ENCODE assay signal across 9 cellular contexts in genomic region chr1:27650527-27651175, GRCh38. TPM values are rescaled to one million over a fixed set of nuclear protein-coding genes. Genes with fewer than 3 reads are reported as not detected.
A peak's percentile ranks its signal among the peaks of the same experiment; 100 is the strongest.
DNase-seq lines count a peak whose midpoint lies in the region; ATAC-seq and TF ChIP-seq lines count a peak whose summit lies in the region.
"Had no signal": no experiment of that assay in that cellular context is flagged by ENCODE, and none has a peak within 500 bp of the region (broad histone marks: within the 10 kb centered on the region; RNA-seq: fewer than 3 reads in every experiment).

No MANE protein-coding gene starts in this region.

- H3K9me3 Mint-ChIP-seq in activated naive CD8-positive, alpha-beta T cell treated with anti-CD3 and anti-CD28 coated beads for 36 hours = no peaks in the 10 kb centered on the region
- H3K9me3 Mint-ChIP-seq in glutamatergic neuron (ENCODE audit: unreplicated experiment) = peaks cover 2% of the 10 kb centered on the region
- no peaks in the 10 kb centered on the region for H3K9me3 Mint-ChIP-seq in activated CD4-positive, alpha-beta T cell treated with anti-CD3 and anti-CD28 coated beads, Interleukin-2, amount 10 ng/mL, durations not matched to agents 7 days and 5 days
- H3K9me3 Mint-ChIP-seq: activated naive CD8-positive, alpha-beta T cell treated with anti-CD3 and anti-CD28 coated beads, Interleukin-2, amount 10 ng/mL, durations not matched to agents 7 days and 5 days had no signal

- H3K4me3 ChIP-seq in left lung = no peak overlapping the region

- peak overlapping the region; percentile 50 to 81 for H3K27ac ChIP-seq in left lung

- H3K27me3 Mint-ChIP-seq in activated naive CD8-positive, alpha-beta T cell treated with anti-CD3 and anti-CD28 coated beads for 36 hours = no peaks in the 10 kb centered on the region
- H3K27me3 Mint-ChIP-seq in glutamatergic neuron (ENCODE audit: unreplicated experiment) = no peaks in the 10 kb centered on the region
- no peaks in the 10 kb centered on the region for H3K27me3 Mint-ChIP-seq in activated CD4-positive, alpha-beta T cell treated with anti-CD3 and anti-CD28 coated beads, Interleukin-2, amount 10 ng/mL, durations not matched to agents 7 days and 5 days

- DNase-seq in AG20443 (ENCODE audit: low spot score) = peak; percentile 55
- DNase-seq in HS-27A (ENCODE audit: low read depth) = peak; percentile 45
- no peak for DNase-seq in activated naive CD8-positive, alpha-beta T cell treated with anti-CD3 and anti-CD28 coated beads for 36 hours
- peak in 1 of 2 donors; percentile 5 for DNase-seq in left lung
- no peak for DNase-seq in GDM1 (lab: John Stamatoyannopoulos, UW)
- DNase-seq in glutamatergic neuron = no peak
- no peak for DNase-seq in activated CD4-positive, alpha-beta T cell treated with anti-CD3 and anti-CD28 coated beads, Interleukin-2, amount 10 ng/mL, durations not matched to agents 7 days and 5 days
- DNase-seq in H4 (ENCODE audit: low spot score) = no peak
- DNase-seq: activated naive CD8-positive, alpha-beta T cell treated with anti-CD3 and anti-CD28 coated beads, Interleukin-2, amount 10 ng/mL, durations not matched to agents 7 days and 5 days had no signal

- no peaks in the 10 kb centered on the region for H3K9me3 ChIP-seq in left lung

- no peaks in the 10 kb centered on the region for H3K27me3 ChIP-seq in left lung

- H3K4me1 Mint-ChIP-seq in activated naive CD8-positive, alpha-beta T cell treated with anti-CD3 and anti-CD28 coated beads for 36 hours = peaks cover 15% of the 10 kb centered on the region
- H3K4me1 Mint-ChIP-seq in glutamatergic neuron (ENCODE audit: low read depth, unreplicated experiment) = peaks cover 9% of the 10 kb centered on the region
- peaks cover 19% of the 10 kb centered on the region for H3K4me1 Mint-ChIP-seq in activated CD4-positive, alpha-beta T cell treated with anti-CD3 and anti-CD28 coated beads, Interleukin-2, amount 10 ng/mL, durations not matched to agents 7 days and 5 days

- intact Hi-C loops in left lung (cut with DNase I) = no loop called here

- peak; percentile 74 for ATAC-seq in left lung

- no peaks in the 10 kb centered on the region for H3K36me3 Mint-ChIP-seq in activated naive CD8-positive, alpha-beta T cell treated with anti-CD3 and anti-CD28 coated beads for 36 hours
- H3K36me3 Mint-ChIP-seq in glutamatergic neuron (ENCODE audit: unreplicated experiment) = no peaks in the 10 kb centered on the region
- no peaks in the 10 kb centered on the region for H3K36me3 Mint-ChIP-seq in activated CD4-positive, alpha-beta T cell treated with anti-CD3 and anti-CD28 coated beads, Interleukin-2, amount 10 ng/mL, durations not matched to agents 7 days and 5 days (ENCODE audit: low read depth)
- H3K36me3 Mint-ChIP-seq: activated naive CD8-positive, alpha-beta T cell treated with anti-CD3 and anti-CD28 coated beads, Interleukin-2, amount 10 ng/mL, durations not matched to agents 7 days and 5 days had no signal

- POLR2A ChIA-PET in activated CD4-positive, alpha-beta T cell treated with anti-CD3 and anti-CD28 coated beads, Interleukin-2, amount 10 ng/mL, durations not matched to agents 7 days and 5 days (lab: Charles Lee) = no interaction called here

- CTCF ChIA-PET in activated CD4-positive, alpha-beta T cell treated with anti-CD3 and anti-CD28 coated beads, Interleukin-2, amount 10 ng/mL, durations not matched to agents 7 days and 5 days (lab: Charles Lee) = interaction anchor here (0.6 to 3.4 kb wide), 7 partner anchors 10 to 44 kb away, joined by 3 to 14 read pairs (median 5); no protein-coding TSS in a partner anchor

- H3K27ac Mint-ChIP-seq in activated naive CD8-positive, alpha-beta T cell treated with anti-CD3 and anti-CD28 coated beads for 36 hours = peak overlapping the region; percentile 76
- H3K27ac Mint-ChIP-seq in glutamatergic neuron (ENCODE audit: unreplicated experiment) = no peak overlapping the region
- no peak overlapping the region for H3K27ac Mint-ChIP-seq in activated CD4-positive, alpha-beta T cell treated with anti-CD3 and anti-CD28 coated beads, Interleukin-2, amount 10 ng/mL, durations not matched to agents 7 days and 5 days
- H3K27ac Mint-ChIP-seq: activated naive CD8-positive, alpha-beta T cell treated with anti-CD3 and anti-CD28 coated beads, Interleukin-2, amount 10 ng/mL, durations not matched to agents 7 days and 5 days had no signal

- no peak overlapping the region for H3K4me3 Mint-ChIP-seq in activated naive CD8-positive, alpha-beta T cell treated with anti-CD3 and anti-CD28 coated beads for 36 hours
- H3K4me3 Mint-ChIP-seq in glutamatergic neuron (ENCODE audit: unreplicated experiment) = no peak overlapping the region
- H3K4me3 Mint-ChIP-seq in activated CD4-positive, alpha-beta T cell treated with anti-CD3 and anti-CD28 coated beads, Interleukin-2, amount 10 ng/mL, durations not matched to agents 7 days and 5 days = no peak overlapping the region
- H3K4me3 Mint-ChIP-seq: activated naive CD8-positive, alpha-beta T cell treated with anti-CD3 and anti-CD28 coated beads, Interleukin-2, amount 10 ng/mL, durations not matched to agents 7 days and 5 days had no signal

- H3K4me1 ChIP-seq in left lung = peaks cover 6 to 57% of the 10 kb centered on the region in 2 donors

- no peak for TF ChIP-seq CTCF in left lung (IDR thresholded peaks at IDR 0.05)
- TF ChIP-seq CTCF in glutamatergic neuron (IDR thresholded peaks at IDR 0.05; ENCODE audit: partially characterized antibody, unreplicated experiment) = no peak

- no peaks in the 10 kb centered on the region for H3K36me3 ChIP-seq in left lung

RNA-seq across cellular contexts. Expression of gene FGR, which starts 15.7 kb away (rescaled TPM):
- total RNA-seq in activated naive CD8-positive, alpha-beta T cell treated with anti-CD3 and anti-CD28 coated beads for 36 hours = under 1 TPM; 0.30 to 0.35 TPM
- 100 to 1,000 TPM in 1 of 2 donors, 10 to 100 TPM in 1; 44.6 to 126 TPM for total RNA-seq in left lung
- total RNA-seq in glutamatergic neuron (ENCODE audit: unreplicated experiment) = not detected
- not detected for total RNA-seq in activated CD4-positive, alpha-beta T cell treated with anti-CD3 and anti-CD28 coated beads, Interleukin-2, amount 10 ng/mL, durations not matched to agents 7 days and 5 days
- total RNA-seq in H4 (2014; rRNA removed; shearing (Covaris generic)) = not detected in 2 replicates

RNA-seq across cellular contexts. Expression of gene IFI6, which starts 21.3 kb away (rescaled TPM):
- total RNA-seq in activated naive CD8-positive, alpha-beta T cell treated with anti-CD3 and anti-CD28 coated beads for 36 hours = 10 to 100 TPM; 57.7 to 64.5 TPM
- 100 to 1,000 TPM; 170 to 341 TPM for total RNA-seq in left lung
- 1.4 TPM for total RNA-seq in glutamatergic neuron (ENCODE audit: unreplicated experiment)
- 100 to 1,000 TPM; 231 to 321 TPM for total RNA-seq in activated CD4-positive, alpha-beta T cell treated with anti-CD3 and anti-CD28 coated beads, Interleukin-2, amount 10 ng/mL, durations not matched to agents 7 days and 5 days
- 257 and 342 TPM in 2 replicates for total RNA-seq in H4 (2014; rRNA removed; shearing (Covaris generic))

RNA-seq across cellular contexts. Expression of gene AHDC1, which starts 46.7 kb away (rescaled TPM):
- total RNA-seq in activated naive CD8-positive, alpha-beta T cell treated with anti-CD3 and anti-CD28 coated beads for 36 hours = 10 to 100 TPM; 10.0 to 12.0 TPM
- 10 to 100 TPM; 35.5 to 38.0 TPM for total RNA-seq in left lung
- 131 TPM for total RNA-seq in glutamatergic neuron (ENCODE audit: unreplicated experiment)
- total RNA-seq in activated CD4-positive, alpha-beta T cell treated with anti-CD3 and anti-CD28 coated beads, Interleukin-2, amount 10 ng/mL, durations not matched to agents 7 days and 5 days = 10 to 100 TPM; 15.3 to 19.3 TPM
- total RNA-seq in H4 (2014; rRNA removed; shearing (Covaris generic)) = 2.0 and 3.6 TPM in 2 replicates

Comparison
In these comparisons a context has a peak if more than half of its experiments do, and no peak if none do; other contexts are left out.
1. DNase-seq: peak in AG20443 (single experiment) and HS-27A (single experiment); none in activated naive CD8-positive, alpha-beta T cell treated with anti-CD3 and anti-CD28 coated beads for 36 hours (single experiment), GDM1 (single experiment), glutamatergic neuron (single experiment), activated CD4-positive, alpha-beta T cell treated with anti-CD3 and anti-CD28 coated beads, Interleukin-2, amount 10 ng/mL, durations not matched to agents 7 days and 5 days (single experiment) and H4 (single experiment).
2. RNA of gene FGR, which starts 15.7 kb away (total RNA-seq): 44.6 to 126 TPM in left lung; 0.30 to 0.35 TPM in activated naive CD8-positive, alpha-beta T cell treated with anti-CD3 and anti-CD28 coated beads for 36 hours, not detected in activated CD4-positive, alpha-beta T cell treated with anti-CD3 and anti-CD28 coated beads, Interleukin-2, amount 10 ng/mL, durations not matched to agents 7 days and 5 days, not detected in glutamatergic neuron (single experiment) and not detected in H4; every median in the first group is over 10 times any median in the second.
3. RNA of gene IFI6, which starts 21.3 kb away (total RNA-seq): 170 to 341 TPM in left lung, 231 to 321 TPM in activated CD4-positive, alpha-beta T cell treated with anti-CD3 and anti-CD28 coated beads, Interleukin-2, amount 10 ng/mL, durations not matched to agents 7 days and 5 days, 257 to 342 TPM in H4 and 57.7 to 64.5 TPM in activated naive CD8-positive, alpha-beta T cell treated with anti-CD3 and anti-CD28 coated beads for 36 hours; 1.4 TPM in glutamatergic neuron (single experiment); every median in the first group is over 10 times any median in the second.